19 cellular contexts compared by ENCODE assay signal in the genomic region with DNA sequence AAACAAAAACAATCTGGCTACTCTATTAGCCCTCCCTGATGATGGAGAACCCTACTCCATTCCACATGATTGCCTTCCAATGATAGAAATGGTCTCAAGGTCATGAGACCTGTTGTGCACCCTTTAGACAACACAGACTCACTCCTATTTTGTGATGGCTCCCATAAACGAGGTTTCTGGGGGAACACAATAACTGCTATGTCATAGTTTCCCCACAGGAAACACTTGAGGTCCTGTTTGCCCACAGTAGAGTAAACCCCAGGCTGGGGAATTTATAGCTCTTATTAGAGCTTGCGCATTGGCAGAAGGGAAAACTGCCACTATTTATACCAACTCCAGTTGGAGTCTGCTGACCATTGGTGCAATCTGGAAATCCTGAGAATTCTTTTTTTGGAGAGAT. TPM values are rescaled to one million over a fixed set of nuclear protein-coding genes. Genes with fewer than 3 reads are reported as not detected.
"Had no signal": no experiment of that assay in that cellular context is flagged by ENCODE, and none has a peak within 500 bp of the region (broad histone marks: within the 10 kb centered on the region; RNA-seq: fewer than 3 reads in every experiment).

No MANE protein-coding gene starts in this region.

- H3K27ac ChIP-seq: breast epithelium, dorsolateral prefrontal cortex, lower lobe of right lung, testis had no signal

- H3K4me1 ChIP-seq: breast epithelium, lower lobe of right lung, testis had no signal

- H3K27me3 ChIP-seq: breast epithelium, dorsolateral prefrontal cortex, testis had no signal

- H3K4me3 ChIP-seq: breast epithelium, dorsolateral prefrontal cortex, lower lobe of right lung, testis had no signal

- H3K36me3 ChIP-seq: breast epithelium had no signal

- DNase-seq: activated CD4-positive, alpha-beta T cell treated with anti-CD3 and anti-CD28 coated beads for 4 hours; activated effector memory CD4-positive, alpha-beta T cell treated with anti-CD3 and anti-CD28 coated beads, Interleukin-2, amount 50 U/mL, for 16 hours; activated T-cell treated with anti-CD3 and anti-CD28 coated beads, Interleukin-2, amount 50 U/mL, for 1 hour; anterior cingulate cortex; dorsolateral prefrontal cortex; left cardiac atrium; lower lobe of right lung; stimulated activated CD4-positive, alpha-beta T cell treated with anti-CD3 and anti-CD28 coated beads, Interleukin-15, amount 100 ng/mL, for 24 hours; stimulated activated CD4-positive, alpha-beta T cell treated with anti-CD3 and anti-CD28 coated beads, Interleukin-4, amount 100 ng/mL, for 4 hours; stimulated activated naive CD8-positive, alpha-beta T cell treated with anti-CD3 and anti-CD28 coated beads, Interleukin-15, amount 100 ng/mL, for 72 hours; T-helper 1 cell; testis had no signal

- ATAC-seq: left cardiac atrium; lower lobe of right lung; stimulated activated naive CD8-positive, alpha-beta T cell treated with anti-CD3 and anti-CD28 coated beads, Interleukin-15, amount 100 ng/mL, for 72 hours had no signal

- H3K9me3 ChIP-seq: breast epithelium, lower lobe of right lung, testis had no signal

RNA-seq across cellular contexts. Expression of a gene that starts 38.1 kb away (rescaled TPM):
- total RNA-seq: osteocyte had no signal

RNA-seq across cellular contexts. Expression of a gene that starts 43.8 kb away (rescaled TPM):
- total RNA-seq: chondrocyte, mesothelial cell of epicardium, myocyte, neural crest cell, osteocyte had no signal

RNA-seq across cellular contexts. Expression of a gene that starts 57.0 kb away (rescaled TPM):
- total RNA-seq: breast epithelium, chondrocyte, myocyte, neural crest cell, osteocyte, skeletal muscle tissue had no signal
